Comparison of ENCODE assay signal across 8 cellular contexts in the genomic region with DNA sequence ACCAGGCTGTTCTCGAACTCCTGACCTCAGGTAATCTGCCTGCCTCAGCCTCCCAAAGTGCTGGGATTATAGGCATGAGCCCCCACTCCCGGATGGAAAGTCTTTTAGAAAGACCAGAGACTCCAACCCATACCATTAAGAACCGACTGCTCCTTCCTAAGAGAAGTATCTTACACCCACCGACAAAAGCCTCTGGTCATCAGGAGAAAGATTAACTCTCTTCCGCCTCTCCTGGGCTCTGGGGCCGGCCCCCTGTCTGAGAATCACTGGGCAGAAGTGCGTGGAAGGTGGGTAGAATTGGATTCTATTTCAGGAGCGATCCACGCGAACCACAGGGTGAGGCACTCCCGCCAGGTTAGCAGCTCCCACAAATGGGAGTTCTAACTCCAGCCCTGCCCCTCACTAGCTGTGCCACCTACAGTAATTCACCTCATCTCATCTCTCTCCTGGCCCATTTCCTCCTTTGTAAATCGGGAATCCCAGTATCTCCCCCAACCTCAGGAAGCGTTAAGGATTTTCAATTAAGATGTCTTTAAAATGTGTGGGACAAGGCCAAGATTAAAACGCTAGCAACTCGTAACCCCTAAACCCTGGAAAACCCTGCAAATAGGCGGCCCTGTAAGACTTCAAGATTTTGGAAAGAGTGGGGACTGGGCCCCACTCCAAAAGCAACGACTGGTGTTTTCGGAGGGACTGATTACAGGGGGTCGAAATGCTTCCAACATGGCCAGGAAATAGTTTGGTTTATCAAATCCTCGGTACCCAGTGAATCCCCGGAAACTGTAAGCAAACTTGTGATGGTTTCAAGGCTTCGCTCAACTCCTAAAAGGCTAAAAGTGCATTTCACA. TPM values are rescaled to one million over a fixed set of nuclear protein-coding genes. Genes with fewer than 3 reads are reported as not detected.
DNase-seq lines count a peak whose midpoint lies in the region; ATAC-seq and TF ChIP-seq lines count a peak whose summit lies in the region.

No MANE protein-coding gene starts in this region.

- peaks cover 75% of the 10 kb centered on the region for H3K4me1 Mint-ChIP-seq in stimulated activated naive CD8-positive, alpha-beta T cell treated with anti-CD3 and anti-CD28 coated beads, Interleukin-15, Interleukin-2, amounts not matched to agents 100 ng/mL and 50 ng/mL, for 24 hours (ENCODE audit: low read depth)

- H3K79me1 ChIP-seq in mesenchymal stem cell (replicated peaks; ENCODE audit: low read length, poor library complexity, severe bottlenecking) = peaks cover 4% of the 10 kb centered on the region

- peak overlapping the region; percentile 100 for H3K27ac ChIP-seq in brain microvascular endothelial cell
- H3K27ac ChIP-seq in mesenchymal stem cell (ENCODE audit: low read length, poor library complexity, severe bottlenecking) = peak overlapping the region; percentile 77
- peak overlapping the region in 1 of 2 donors; percentile 21 for H3K27ac ChIP-seq in aorta (ENCODE audit: low read depth in 1 of 2, low read length in 2 of 2)

- intact Hi-C loops in aorta (cut with DNase I) (loop anchor here in 1 of 2 donors (1.0 to 5.0 kb wide), 3 partner anchors 13 to 201 kb away; a partner anchor contains a TSS), posterior vena cava (cut with DNase I) (no loop called here)

- DNase-seq in stimulated activated naive CD8-positive, alpha-beta T cell treated with anti-CD3 and anti-CD28 coated beads, Interleukin-15, Interleukin-2, amounts not matched to agents 100 U/mL and 50 U/mL, for 24 hours = no peak
- no peak for DNase-seq in brain microvascular endothelial cell
- DNase-seq in mesenchymal stem cell = no peak
- DNase-seq in aorta = no peak
- DNase-seq in NCI-H82 treated with DMSO at 0.1 percent for 48 hours (lab: John Stamatoyannopoulos, UW; ENCODE audit: unreplicated experiment) = no peak
- no peak for DNase-seq in posterior vena cava (ENCODE audit: low spot score)
- DNase-seq in stimulated activated CD4-positive, alpha-beta T cell treated with anti-CD3 and anti-CD28 coated beads, Interleukin-15, amount 100 ng/mL, for 24 hours = no peak

- peak overlapping the region; percentile 97 for H3K27ac Mint-ChIP-seq in stimulated activated naive CD8-positive, alpha-beta T cell treated with anti-CD3 and anti-CD28 coated beads, Interleukin-15, Interleukin-2, amounts not matched to agents 100 ng/mL and 50 ng/mL, for 24 hours

- in situ Hi-C loops in brain microvascular endothelial cell (cut with HindIII; ENCODE audit: low pct_ligation_motif_present, low sequenced_read_pairs) = no loop called here

- no peaks in the 10 kb centered on the region for H3K27me3 Mint-ChIP-seq in stimulated activated naive CD8-positive, alpha-beta T cell treated with anti-CD3 and anti-CD28 coated beads, Interleukin-15, Interleukin-2, amounts not matched to agents 100 ng/mL and 50 ng/mL, for 24 hours

- H2BK12ac ChIP-seq in mesenchymal stem cell (ENCODE audit: low read length in 2 of 2) = peak overlapping the region in 1 of 2 experiments; percentile 6

- H3K9me3 ChIP-seq in mesenchymal stem cell (ENCODE audit: control insufficient read depth, low read length) (no peaks in the 10 kb centered on the region), aorta (ENCODE audit: control insufficient read depth, low read length) (no peaks in the 10 kb centered on the region)

- H3K4ac ChIP-seq in mesenchymal stem cell (ENCODE audit: low read depth in 1 of 2, low read length in 2 of 2) = peak overlapping the region in 1 of 2 experiments; percentile 44

- H3K9me3 Mint-ChIP-seq in stimulated activated naive CD8-positive, alpha-beta T cell treated with anti-CD3 and anti-CD28 coated beads, Interleukin-15, Interleukin-2, amounts not matched to agents 100 ng/mL and 50 ng/mL, for 24 hours = no peaks in the 10 kb centered on the region

- H2AFZ ChIP-seq in mesenchymal stem cell (ENCODE audit: low read depth, low read length) = no peak overlapping the region

- H2BK5ac ChIP-seq in mesenchymal stem cell (ENCODE audit: low read depth, low read length, poor library complexity, severe bottlenecking) = no peak overlapping the region

- H3K4me1 ChIP-seq in mesenchymal stem cell (ENCODE audit: control insufficient read depth, insufficient read depth, low read depth, low read length) = peaks cover 27% of the 10 kb centered on the region
- H3K4me1 ChIP-seq in aorta (ENCODE audit: control insufficient read depth in 1 of 2, insufficient read depth in 2 of 2, low read length in 2 of 2) = no peaks in the 10 kb centered on the region

- no peak overlapping the region for H4K8ac ChIP-seq in mesenchymal stem cell (ENCODE audit: low read length)

- no peak overlapping the region for H3K23ac ChIP-seq in mesenchymal stem cell (ENCODE audit: low read length in 2 of 2)

- H3K9ac ChIP-seq in mesenchymal stem cell (ENCODE audit: low read length) = peak overlapping the region; percentile 92

- H3K27me3 ChIP-seq in brain microvascular endothelial cell (replicated peaks) = no peaks in the 10 kb centered on the region
- no peaks in the 10 kb centered on the region for H3K27me3 ChIP-seq in mesenchymal stem cell (ENCODE audit: control insufficient read depth in 1 of 2, insufficient read depth in 1 of 2, low read length in 2 of 2)
- H3K27me3 ChIP-seq in aorta (ENCODE audit: control insufficient read depth in 1 of 2, insufficient read depth in 2 of 2, low read length in 1 of 2) = no peaks in the 10 kb centered on the region

- H3K36me3 ChIP-seq in brain microvascular endothelial cell (replicated peaks) = peaks cover 45% of the 10 kb centered on the region
- peaks cover 42 to 47% of the 10 kb centered on the region in 2 experiments for H3K36me3 ChIP-seq in mesenchymal stem cell (ENCODE audit: control insufficient read depth in 1 of 2, insufficient read depth in 2 of 2, low read depth in 1 of 2, low read length in 2 of 2)
- peaks cover 0 to 16% of the 10 kb centered on the region in 2 donors for H3K36me3 ChIP-seq in aorta (ENCODE audit: control insufficient read depth in 1 of 2, insufficient read depth in 2 of 2, low read length in 1 of 2)

- H2AK5ac ChIP-seq in mesenchymal stem cell (ENCODE audit: low read length, severe bottlenecking) = peak overlapping the region; percentile 35

- 20% methylated on average over 19 of the region's 22 CpGs for WGBS in mesenchymal stem cell
- WGBS in aorta, 2 donors = 13 to 15% methylated on average over 22 of the region's 22 CpGs

- peak overlapping the region; percentile 90 for H3K4me2 ChIP-seq in mesenchymal stem cell (ENCODE audit: low read length, poor library complexity, severe bottlenecking)

- H2BK15ac ChIP-seq in mesenchymal stem cell (ENCODE audit: low read depth, poor library complexity, severe bottlenecking) = no peak overlapping the region

- no peak overlapping the region for H2BK120ac ChIP-seq in mesenchymal stem cell (ENCODE audit: low read depth, low read length)

- peak overlapping the region; percentile 28 to 49 for H3K18ac ChIP-seq in mesenchymal stem cell (ENCODE audit: low read depth in 1 of 2, low read length in 2 of 2)

- H3K4me3 Mint-ChIP-seq in stimulated activated naive CD8-positive, alpha-beta T cell treated with anti-CD3 and anti-CD28 coated beads, Interleukin-15, Interleukin-2, amounts not matched to agents 100 ng/mL and 50 ng/mL, for 24 hours = peak overlapping the region; percentile 99

- peaks cover 55% of the 10 kb centered on the region for H3K36me3 Mint-ChIP-seq in stimulated activated naive CD8-positive, alpha-beta T cell treated with anti-CD3 and anti-CD28 coated beads, Interleukin-15, Interleukin-2, amounts not matched to agents 100 ng/mL and 50 ng/mL, for 24 hours (ENCODE audit: low read depth)

- TF ChIP-seq CTCF in brain microvascular endothelial cell (IDR thresholded peaks at IDR 0.05; ENCODE audit: low read depth, low read length, missing control alignments) = no peak

- H3K4me3 ChIP-seq in brain microvascular endothelial cell (ENCODE audit: low read depth, low read length) (peak overlapping the region; percentile 59), mesenchymal stem cell (ENCODE audit: insufficient read depth in 1 of 2, low read depth in 1 of 2, low read length in 2 of 2) (peak overlapping the region; percentile 83 to 99), aorta (ENCODE audit: low read length in 2 of 2) (peak overlapping the region; percentile 57 to 78)

- no peak overlapping the region for H3K14ac ChIP-seq in mesenchymal stem cell (ENCODE audit: low read length in 2 of 2)

- no peak for ATAC-seq in stimulated activated naive CD8-positive, alpha-beta T cell treated with anti-CD3 and anti-CD28 coated beads, Interleukin-15, Interleukin-2, amounts not matched to agents 100 U/mL and 50 U/mL, for 24 hours
- ATAC-seq in aorta (ENCODE audit: low FRiP score) = no peak

- H4K91ac ChIP-seq in mesenchymal stem cell (ENCODE audit: low read length) = no peak overlapping the region

RNA-seq across cellular contexts. Expression of a gene that starts 1.3 kb away (rescaled TPM):
- 177 TPM for polyA plus RNA-seq in mesenchymal stem cell (2013, experiment 1 of 2)
- 181 TPM for polyA plus RNA-seq in mesenchymal stem cell (2013, experiment 2 of 2)
- total RNA-seq in aorta = 100 to 1,000 TPM; 220 TPM
- 100 to 1,000 TPM in 1 of 2 donors, 10 to 100 TPM in 1; 83.3 to 150 TPM for polyA plus RNA-seq in aorta
- 100 to 1,000 TPM; 191 to 194 TPM for total RNA-seq in posterior vena cava

RNA-seq across cellular contexts. Expression of a gene that starts 16.9 kb away (rescaled TPM):
- polyA plus RNA-seq in mesenchymal stem cell (2013, experiment 1 of 2) = 137 TPM
- 137 TPM for polyA plus RNA-seq in mesenchymal stem cell (2013, experiment 2 of 2)
- total RNA-seq in aorta = 10 to 100 TPM; 92.2 to 95.1 TPM
- 100 to 1,000 TPM; 139 to 190 TPM for polyA plus RNA-seq in aorta
- 100 to 1,000 TPM; 100 to 158 TPM for total RNA-seq in posterior vena cava

RNA-seq across cellular contexts. Expression of a gene that starts 29.6 kb away (rescaled TPM):
- polyA plus RNA-seq in mesenchymal stem cell (2013, experiment 1 of 2) = 1.1 TPM
- polyA plus RNA-seq in mesenchymal stem cell (2013, experiment 2 of 2) = 1.6 TPM
- total RNA-seq in aorta = 1 to 10 TPM; 3.3 to 5.7 TPM
- 1 to 10 TPM; 1.8 to 5.4 TPM for polyA plus RNA-seq in aorta
- 1 to 10 TPM; 5.8 to 6.1 TPM for total RNA-seq in posterior vena cava

RNA-seq across cellular contexts. Expression of a gene that starts 35.8 kb away (rescaled TPM):
- 0.11 TPM for polyA plus RNA-seq in mesenchymal stem cell (2013, experiment 1 of 2)
- polyA plus RNA-seq in mesenchymal stem cell (2013, experiment 2 of 2) = 0.15 TPM
- total RNA-seq in aorta (1 to 10 TPM in 1 of 2 donors, under 1 TPM in 1; 0.51 to 2.9 TPM), posterior vena cava (under 1 TPM in 1 of 2 donors, not detected in 1; 0.86 TPM)
- 100 to 1,000 TPM in 1 of 2 donors, 1 to 10 TPM in 1; 9.1 to 544 TPM for polyA plus RNA-seq in aorta

RNA-seq across cellular contexts. Expression of a gene that starts 50.9 kb away (rescaled TPM):
- polyA plus RNA-seq in mesenchymal stem cell (2013, experiment 1 of 2) = 57.6 TPM
- polyA plus RNA-seq in mesenchymal stem cell (2013, experiment 2 of 2) = 54.9 TPM
- total RNA-seq in aorta (10 to 100 TPM; 34.6 to 42.4 TPM), posterior vena cava (10 to 100 TPM; 41.7 to 48.1 TPM)
- 10 to 100 TPM; 34.8 to 51.2 TPM for polyA plus RNA-seq in aorta
